ENCODE assay signal across 19 cellular contexts in the genomic region with DNA sequence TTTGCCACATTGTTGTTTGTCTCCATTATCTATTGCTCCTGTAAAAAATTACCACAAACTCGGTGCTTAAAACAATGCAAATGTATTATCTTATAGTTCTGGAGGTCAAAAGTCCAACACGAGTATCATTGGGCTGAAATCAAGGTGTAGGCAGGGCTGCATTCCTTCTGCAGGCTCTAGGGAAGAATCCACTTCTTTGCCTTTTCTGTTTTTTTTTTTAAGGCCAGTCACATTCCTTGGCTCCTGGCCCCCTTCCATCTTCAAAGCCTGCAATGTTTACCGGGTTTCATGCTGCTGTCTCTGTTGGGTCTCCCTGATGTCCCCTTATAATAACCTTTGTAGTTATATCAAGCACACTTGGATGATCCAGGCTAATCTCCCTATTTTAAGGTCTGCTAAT.
"Had no signal": no experiment of that assay in that cellular context is flagged by ENCODE, and none has a peak within 500 bp of the region (broad histone marks: within the 10 kb centered on the region; RNA-seq: fewer than 3 reads in every experiment).

No MANE protein-coding gene starts in this region.

- H3K9me3 ChIP-seq: body of pancreas, tibial artery had no signal

- H3K4me1 ChIP-seq: body of pancreas, foreskin keratinocyte had no signal

- H3K27ac ChIP-seq: body of pancreas, cardiac muscle cell, foreskin keratinocyte, tibial artery, WERI-Rb-1 had no signal

- H3K36me3 ChIP-seq: cardiac muscle cell, tibial artery, WERI-Rb-1 had no signal

- H3K27me3 ChIP-seq: body of pancreas, cardiac muscle cell, foreskin keratinocyte, tibial artery had no signal

- DNase-seq: activated CD4-positive, alpha-beta T cell treated with anti-CD3 and anti-CD28 coated beads for 1 hour; activated CD4-positive, alpha-beta T cell treated with anti-CD3 and anti-CD28 coated beads, Interleukin-2, amount 50 U/mL, for 1 hour; activated CD8-positive, alpha-beta T cell treated with anti-CD3 and anti-CD28 coated beads, Interleukin-2, amount 10 ng/mL, durations not matched to agents 7 days and 5 days; activated gamma-delta T cell; activated naive CD4-positive, alpha-beta T cell treated with anti-CD3 and anti-CD28 coated beads, Interleukin-2, amount 50 U/mL, for 16 hours; activated naive CD8-positive, alpha-beta T cell treated with anti-CD3 and anti-CD28 coated beads, Interleukin-2, amount 50 U/mL, for 24 hours; body of pancreas; foreskin keratinocyte; hypothalamus; islet precursor cell; left cardiac atrium; naive B cell; occipital lobe; posterior cingulate gyrus; stimulated activated naive CD8-positive, alpha-beta T cell treated with anti-CD3 and anti-CD28 coated beads, Interleukin-15, amount 100 ng/mL, for 72 hours; T-cell; tibial artery; WERI-Rb-1 had no signal

- ATAC-seq: activated CD8-positive, alpha-beta T cell treated with anti-CD3 and anti-CD28 coated beads, Interleukin-2, amount 10 ng/mL, durations not matched to agents 7 days and 5 days; activated naive CD8-positive, alpha-beta T cell treated with anti-CD3 and anti-CD28 coated beads, Interleukin-2, amount 50 U/mL, for 24 hours; body of pancreas; foreskin keratinocyte; left cardiac atrium; stimulated activated naive CD8-positive, alpha-beta T cell treated with anti-CD3 and anti-CD28 coated beads, Interleukin-15, amount 100 ng/mL, for 72 hours; T-cell had no signal

- H3K4me3 ChIP-seq: body of pancreas, cardiac muscle cell, tibial artery had no signal
